In genomic region chr12:116856729-116857128, GRCh38 we compare ENCODE assay signal across 16 cellular contexts. TPM values are rescaled to one million over a fixed set of nuclear protein-coding genes. Genes with fewer than 3 reads are reported as not detected.
DNase-seq lines count a peak whose midpoint lies in the region; ATAC-seq, FAIRE-seq and TF ChIP-seq lines count a peak whose summit lies in the region.
"Had no signal": no experiment of that assay in that cellular context is flagged by ENCODE, and none has a peak within 500 bp of the region (broad histone marks: within the 10 kb centered on the region; RNA-seq: fewer than 3 reads in every experiment).

No MANE protein-coding gene starts in this region.

- H3K4me3 ChIP-seq in HepG2 (replicated peaks in 1 of 3; ENCODE audit: insufficient read depth in 1 of 3, low read depth in 2 of 3, low read length in 3 of 3) = no peak overlapping the region
- H3K4me3 ChIP-seq in right lobe of liver = no peak overlapping the region
- H3K4me3 ChIP-seq in OCI-LY7 (ENCODE audit: low read depth, low read length, poor library complexity, severe bottlenecking) = no peak overlapping the region
- no peak overlapping the region for H3K4me3 ChIP-seq in transverse colon
- H3K4me3 ChIP-seq: GM23338 had no signal

- no peak overlapping the region for H3K9ac ChIP-seq in HepG2 (ENCODE audit: insufficient read depth, low read depth, low read length)

- no peak overlapping the region for H3K4me2 ChIP-seq in HepG2 (ENCODE audit: low read depth, low read length)
- H3K4me2 ChIP-seq in OCI-LY7 (ENCODE audit: low read length) = peak overlapping the region; percentile 73; the same call in 1 of the 2 replicates
- H3K4me2 ChIP-seq: GM23338 had no signal

- H2AFZ ChIP-seq in HepG2 (ENCODE audit: low read length) (no peak overlapping the region), OCI-LY7 (ENCODE audit: low read length) (no peak overlapping the region)
- H2AFZ ChIP-seq: GM23338 had no signal

- H3K79me2 ChIP-seq in HepG2 (ENCODE audit: insufficient read depth, low read length) = no peaks in the 10 kb centered on the region
- H3K79me2 ChIP-seq in OCI-LY7 (ENCODE audit: insufficient read depth, low read depth, low read length) = no peaks in the 10 kb centered on the region

- peaks cover 0 to 22% of the 10 kb centered on the region in 2 experiments; a peak in 3 of 5 replicates for H3K27me3 ChIP-seq in HepG2 (ENCODE audit: control insufficient read depth in 1 of 2, insufficient read depth in 2 of 2, low read length in 2 of 2)
- H3K27me3 ChIP-seq in right lobe of liver = peaks cover 0 to 6% of the 10 kb centered on the region in 2 donors
- H3K27me3 ChIP-seq in transverse colon = peaks cover 17% of the 10 kb centered on the region

- WGBS in HepG2 (ENCODE audit: low lambda C conversion rate) = 52% methylated on average over 11 of the region's 11 CpGs
- WGBS in right lobe of liver (ENCODE audit: insufficient coverage, low coverage, low lambda C conversion rate, missing lambda C conversion rate) = 67% methylated on average over 10 of the region's 11 CpGs
- 20 to 66% methylated on average over 2 to 11 of the region's 11 CpGs for WGBS in transverse colon (ENCODE audit: low coverage in 1 of 2), 2 donors

- no TSS peak for BruUV-seq in HepG2 (replicated peaks; lab: Mats Ljungman, UMichigan)
- no TSS peak for BruUV-seq in OCI-LY7 (replicated peaks; lab: Mats Ljungman, UMichigan)

- no peak for TF ChIP-seq RAD21 in HepG2 (CRISPR knock-in tag; IDR thresholded peaks at IDR 0.05)

- H3K36me3 ChIP-seq in HepG2 (replicated peaks in 1 of 2; ENCODE audit: control insufficient read depth in 1 of 2, insufficient read depth in 2 of 2, low read length in 2 of 2) = no peaks in the 10 kb centered on the region
- H3K36me3 ChIP-seq in right lobe of liver = no peaks in the 10 kb centered on the region
- no peaks in the 10 kb centered on the region for H3K36me3 ChIP-seq in OCI-LY7 (ENCODE audit: insufficient read depth, low read length)
- H3K36me3 ChIP-seq in transverse colon = no peaks in the 10 kb centered on the region

- CTCF ChIA-PET in HepG2 (lab: Yijun Ruan, JAX; ENCODE audit: low intra/inter-chr PET ratio, low total read pairs) (no interaction called here), OCI-LY7 (lab: Charles Lee; ENCODE audit: unreplicated experiment) (no interaction called here)

- intact Hi-C loops in HepG2 (cut with micrococcal nuclease; ENCODE audit: unreplicated experiment) (no loop called here), right lobe of liver (cut with DNase I) (no loop called here), OCI-LY7 (cut with micrococcal nuclease; ENCODE audit: unreplicated experiment) (no loop called here), left colon (cut with DNase I, micrococcal nuclease) (no loop called here), transverse colon (cut with DNase I; ENCODE audit: low total_unique reads) (no loop called here)

- H3K4me1 ChIP-seq in HepG2 (ENCODE audit: insufficient read depth, low read length) (peaks cover 12% of the 10 kb centered on the region; the same call in 1 of the 2 replicates), right lobe of liver (no peaks in the 10 kb centered on the region), OCI-LY7 (ENCODE audit: insufficient read depth, low read length, poor library complexity, severe bottlenecking) (peaks cover 63% of the 10 kb centered on the region), transverse colon (peaks cover 0 to 27% (median 12%) of the 10 kb centered on the region in 4 donors)

- DNase-seq in HepG2 (ENCODE audit: low spot score) (no peak), right lobe of liver (no peak), OCI-LY7 (ENCODE audit: low spot score) (no peak), left colon (peak; percentile 59 to 79), transverse colon (peak; percentile 71), kidney glomerular epithelial cell (lab: John Stamatoyannopoulos, UW) (no peak), DMS53 treated with DMSO at 0.1 percent for 48 hours (lab: John Stamatoyannopoulos, UW; ENCODE audit: unreplicated experiment) (no peak), DMS 273 (lab: John Stamatoyannopoulos, UW; ENCODE audit: unreplicated experiment) (no peak)
- DNase-seq: 8988T; ACHN; C1 segment of cervical spinal cord; CD4-positive, alpha-beta T cell; DMS153; H9 had no signal

- TF ChIP-seq POLR2A in HepG2 (IDR thresholded peaks at IDR 0.05; ENCODE audit: insufficient read depth in 1 of 2, low read depth in 2 of 2, low read length in 2 of 2) (no peak), right lobe of liver (IDR thresholded peaks at IDR 0.05) (no peak), transverse colon (IDR thresholded peaks at IDR 0.05) (no peak)

- TF ChIP-seq EP300 in HepG2 (IDR thresholded peaks at IDR 0.05; ENCODE audit: low read depth in 2 of 2, low read length in 2 of 2) (no peak), HepG2 (CRISPR knock-in tag; IDR thresholded peaks at IDR 0.05; ENCODE audit: borderline replicate concordance) (no peak), transverse colon (IDR thresholded peaks at IDR 0.05; ENCODE audit: low read depth) (no peak)

- no peaks in the 10 kb centered on the region for H3K9me3 ChIP-seq in HepG2 (ENCODE audit: low read length)
- H3K9me3 ChIP-seq in right lobe of liver = no peaks in the 10 kb centered on the region
- H3K9me3 ChIP-seq in OCI-LY7 (ENCODE audit: low read length) = no peaks in the 10 kb centered on the region
- no peaks in the 10 kb centered on the region for H3K9me3 ChIP-seq in transverse colon

- H3K27ac ChIP-seq in HepG2 (ENCODE audit: extremely low read length, insufficient read depth, low read length) = no peak overlapping the region
- no peak overlapping the region for H3K27ac ChIP-seq in right lobe of liver
- peak overlapping the region; percentile 91 for H3K27ac ChIP-seq in OCI-LY7 (ENCODE audit: low read depth, low read length, poor library complexity, severe bottlenecking)
- H3K27ac ChIP-seq in transverse colon = peak overlapping the region; percentile 32 to 68 (median 56)

- POLR2A ChIA-PET in HepG2 (lab: Yijun Ruan, JAX) = interaction anchor here (0.6 kb wide), 1 partner anchor 85 kb away, joined by 4 read pairs; no protein-coding TSS in a partner anchor
- POLR2A ChIA-PET in OCI-LY7 (lab: Charles Lee) = interaction anchor here (0.5 to 3.3 kb wide), 5 partner anchors 9 to 91 kb away, joined by 3 to 15 read pairs (median 3); no protein-coding TSS in a partner anchor

- in situ Hi-C loops in HepG2 (cut with HindIII; ENCODE audit: extremely low pct_ligation_motif_present, low pct_unique_long_range_greater_than_20kb) (no loop called here), transverse colon (cut with MboI; ENCODE audit: low pct_ligation_motif_present in 1 of 4, low pct_unique_long_range_greater_than_20kb in 1 of 4, low sequenced_read_pairs in 3 of 4) (no loop called here)

- ATAC-seq in HepG2 = no peak
- no peak for ATAC-seq in right lobe of liver
- ATAC-seq in left colon = peak; percentile 88
- ATAC-seq: GM23338 had no signal

- TF ChIP-seq CTCF in HepG2 (CRISPR knock-in tag; IDR thresholded peaks at IDR 0.05) (no peak), right lobe of liver (IDR thresholded peaks at IDR 0.05) (no peak), OCI-LY7 (conservative IDR thresholded peaks at IDR 0.05; ENCODE audit: low read length) (no peak), transverse colon (IDR thresholded peaks at IDR 0.05) (no peak)

- H4K20me1 ChIP-seq in HepG2 (ENCODE audit: insufficient read depth, low read length) (no peaks in the 10 kb centered on the region), OCI-LY7 (ENCODE audit: insufficient read depth, low read length) (no peaks in the 10 kb centered on the region)

- FAIRE-seq in HepG2 (lab: Jason Lieb, UNC) = no peak

- H3K9me2 ChIP-seq in OCI-LY7 (ENCODE audit: insufficient read depth, low read length) = no peaks in the 10 kb centered on the region

RNA-seq across cellular contexts. Expression of gene HRK, which starts 24.5 kb away (rescaled TPM):
- total RNA-seq in HepG2 (2016; rRNA removed; fragmentation: Illumina TruSeq; extraction: Trizol) (0.02 TPM in 1 of 2 replicates, not detected in the other), right lobe of liver (not detected), OCI-LY7 (2022) (17.8 and 23.7 TPM in 2 replicates), left colon (1 to 10 TPM in 1 of 2 donors, under 1 TPM in 1; 0.73 to 1.1 TPM), transverse colon (under 1 TPM in 1 of 4 donors, not detected in 3; 0.48 TPM)
- not detected in 2 replicates for total RNA-seq in HepG2 (2016; cell fraction: cytosol; rRNA removed; fragmentation: Illumina TruSeq; extraction: Trizol; ENCODE audit: low read depth)
- total RNA-seq in HepG2 (2016; cell fraction: insoluble cytoplasmic fraction; rRNA removed; fragmentation: Illumina TruSeq; extraction: Trizol) = 0.02 TPM in 1 of 2 replicates, not detected in the other
- total RNA-seq in HepG2 (2016; cell fraction: membrane; rRNA removed; fragmentation: Illumina TruSeq; extraction: Trizol) = not detected in 2 replicates
- not detected in 2 replicates for total RNA-seq in HepG2 (2016; cell fraction: nucleus; rRNA removed; fragmentation: Illumina TruSeq; extraction: Trizol)
- polyA plus RNA-seq in HepG2 (2011; rRNA removed) = 0.03 TPM in 1 of 2 replicates, not detected in the other
- 0.01 TPM in 1 of 2 replicates, not detected in the other for polyA plus RNA-seq in HepG2 (2011; cell fraction: cytosol; rRNA removed)
- 0.02 TPM in 1 of 2 replicates, not detected in the other for polyA plus RNA-seq in HepG2 (2011; cell fraction: nucleus; rRNA removed)
- polyA plus RNA-seq in HepG2 (2012) = not detected in 2 replicates
- polyA plus RNA-seq in HepG2 (2016; cell fraction: cytosol; fragmentation: Illumina TruSeq; extraction: Trizol; ENCODE audit: low read depth) = not detected in 2 replicates
- polyA plus RNA-seq in HepG2 (2016; cell fraction: insoluble cytoplasmic fraction; fragmentation: Illumina TruSeq; extraction: Trizol; ENCODE audit: low read depth) = not detected in 2 replicates
- polyA plus RNA-seq in HepG2 (2016; cell fraction: membrane; fragmentation: Illumina TruSeq; extraction: Trizol; ENCODE audit: low read depth) = 0.07 TPM in 1 of 2 replicates, not detected in the other
- polyA plus RNA-seq in HepG2 (2016; cell fraction: nucleus; fragmentation: Illumina TruSeq; extraction: Trizol; ENCODE audit: insufficient read depth, low read depth) = not detected in 2 replicates
- polyA minus RNA-seq in HepG2 (2011; rRNA and poly(A)+ RNA removed; ENCODE audit: low replicate concordance) = 1.2 TPM in 1 of 2 replicates, not detected in the other
- polyA minus RNA-seq in HepG2 (2011; cell fraction: cytosol; rRNA and poly(A)+ RNA removed) = not detected in 2 replicates
- polyA minus RNA-seq in HepG2 (2011; cell fraction: nucleus; rRNA and poly(A)+ RNA removed) = not detected in 2 replicates
- 16.5 and 19.8 TPM in 2 replicates for total RNA-seq in OCI-LY7 (2014; rRNA removed; shearing (Covaris generic))
- total RNA-seq: CD4-positive, alpha-beta T cell; HT-29 had no signal

RNA-seq across cellular contexts. Expression of gene FBXW8, which starts 54.0 kb away (rescaled TPM):
- total RNA-seq in HepG2 (2016; rRNA removed; fragmentation: Illumina TruSeq; extraction: Trizol) (5.9 and 6.4 TPM in 2 replicates), right lobe of liver (1 to 10 TPM; 4.5 to 9.6 (median 6.3) TPM), OCI-LY7 (2022) (29.8 and 32.4 TPM in 2 replicates), left colon (10 to 100 TPM in 1 of 2 donors, 1 to 10 TPM in 1; 9.0 to 14.4 TPM), transverse colon (10 to 100 TPM in 2 of 4 donors, 1 to 10 TPM in 2; 7.8 to 29.9 (median 10.3) TPM)
- total RNA-seq in HepG2 (2016; cell fraction: cytosol; rRNA removed; fragmentation: Illumina TruSeq; extraction: Trizol; ENCODE audit: low read depth) = 3.0 and 3.1 TPM in 2 replicates
- total RNA-seq in HepG2 (2016; cell fraction: insoluble cytoplasmic fraction; rRNA removed; fragmentation: Illumina TruSeq; extraction: Trizol) = 4.9 and 5.1 TPM in 2 replicates
- total RNA-seq in HepG2 (2016; cell fraction: membrane; rRNA removed; fragmentation: Illumina TruSeq; extraction: Trizol) = 1.9 and 2.3 TPM in 2 replicates
- total RNA-seq in HepG2 (2016; cell fraction: nucleus; rRNA removed; fragmentation: Illumina TruSeq; extraction: Trizol) = 5.2 and 5.4 TPM in 2 replicates
- polyA plus RNA-seq in HepG2 (2011; rRNA removed) = 5.1 and 6.2 TPM in 2 replicates
- 3.5 and 4.2 TPM in 2 replicates for polyA plus RNA-seq in HepG2 (2011; cell fraction: cytosol; rRNA removed)
- polyA plus RNA-seq in HepG2 (2011; cell fraction: nucleus; rRNA removed) = 9.2 and 11.2 TPM in 2 replicates
- 5.5 and 6.7 TPM in 2 replicates for polyA plus RNA-seq in HepG2 (2012)
- 0.53 and 0.58 TPM in 2 replicates for polyA plus RNA-seq in HepG2 (2016; cell fraction: cytosol; fragmentation: Illumina TruSeq; extraction: Trizol; ENCODE audit: low read depth)
- 4.8 and 5.4 TPM in 2 replicates for polyA plus RNA-seq in HepG2 (2016; cell fraction: insoluble cytoplasmic fraction; fragmentation: Illumina TruSeq; extraction: Trizol; ENCODE audit: low read depth)
- polyA plus RNA-seq in HepG2 (2016; cell fraction: membrane; fragmentation: Illumina TruSeq; extraction: Trizol; ENCODE audit: low read depth) = 0.95 and 0.97 TPM in 2 replicates
- 5.8 and 6.0 TPM in 2 replicates for polyA plus RNA-seq in HepG2 (2016; cell fraction: nucleus; fragmentation: Illumina TruSeq; extraction: Trizol; ENCODE audit: insufficient read depth, low read depth)
- polyA minus RNA-seq in HepG2 (2011; rRNA and poly(A)+ RNA removed; ENCODE audit: low replicate concordance) = 12.8 and 14.9 TPM in 2 replicates
- 5.1 and 6.1 TPM in 2 replicates for polyA minus RNA-seq in HepG2 (2011; cell fraction: cytosol; rRNA and poly(A)+ RNA removed)
- 13.1 and 22.3 TPM in 2 replicates for polyA minus RNA-seq in HepG2 (2011; cell fraction: nucleus; rRNA and poly(A)+ RNA removed)
- total RNA-seq in OCI-LY7 (2014; rRNA removed; shearing (Covaris generic)) = 22.4 and 34.0 TPM in 2 replicates

Comparison
In these comparisons a context has a peak if more than half of its experiments do, and no peak if none do; other contexts are left out.
1. DNase-seq: peak in left colon (2 of 2) and transverse colon (single experiment); none in HepG2 (single experiment), right lobe of liver (0 of 3), OCI-LY7 (single experiment), kidney glomerular epithelial cell (single experiment), DMS53 treated with DMSO at 0.1 percent for 48 hours (single experiment) and DMS 273 (single experiment).
2. H3K27ac ChIP-seq: peak in OCI-LY7 (single experiment) and transverse colon (4 of 4); none in HepG2 (single experiment) and right lobe of liver (0 of 3).
3. RNA of gene HRK, which starts 24.5 kb away (total RNA-seq): 16.5 to 23.7 TPM in OCI-LY7; 0.73 to 1.1 TPM in left colon, 0.02 TPM in HepG2, not detected in right lobe of liver and 0.48 TPM in transverse colon; every median in the first group is over 4 times any median in the second.